In genomic region chr20:61663521-61664425, GRCh38 we compare ENCODE assay signal across 13 cellular contexts.
A peak's percentile ranks its signal among the peaks of the same experiment; 100 is the strongest.
DNase-seq lines count a peak whose midpoint lies in the region; TF ChIP-seq lines count a peak whose summit lies in the region.
"Had no signal": no experiment of that assay in that cellular context is flagged by ENCODE, and none has a peak within 500 bp of the region (broad histone marks: within the 10 kb centered on the region; RNA-seq: fewer than 3 reads in every experiment).

No MANE protein-coding gene starts in this region.

- no peak overlapping the region for H3K27ac Mint-ChIP-seq in chondrocyte (ENCODE audit: unreplicated experiment)
- H3K27ac Mint-ChIP-seq in MCF 10A (ENCODE audit: low read depth, unreplicated experiment) = no peak overlapping the region
- H3K27ac Mint-ChIP-seq: CD4-positive, alpha-beta memory T cell had no signal

- peaks cover 5% of the 10 kb centered on the region for H3K4me1 Mint-ChIP-seq in chondrocyte (ENCODE audit: low read depth)
- H3K4me1 Mint-ChIP-seq in MCF 10A (ENCODE audit: insufficient read depth, unreplicated experiment) = no peaks in the 10 kb centered on the region
- H3K4me1 Mint-ChIP-seq: CD4-positive, alpha-beta memory T cell had no signal

- H3K9ac ChIP-seq in BLaER1 (peak overlapping the region; percentile 56), neuronal stem cell (ENCODE audit: low read depth, low read length, poor library complexity) (no peak overlapping the region)
- H3K9ac ChIP-seq: GM23248 had no signal

- peak overlapping the region; percentile 79 for H3K18ac ChIP-seq in neuronal stem cell (ENCODE audit: low read length)

- H3K27me3 Mint-ChIP-seq in chondrocyte (ENCODE audit: low read depth) (no peaks in the 10 kb centered on the region), MCF 10A (ENCODE audit: insufficient read depth, unreplicated experiment) (no peaks in the 10 kb centered on the region)
- H3K27me3 Mint-ChIP-seq: CD4-positive, alpha-beta memory T cell had no signal

- no peak overlapping the region for H2BK12ac ChIP-seq in neuronal stem cell (ENCODE audit: low read length)

- H3K27me3 ChIP-seq in BLaER1 (no peaks in the 10 kb centered on the region), neuronal stem cell (ENCODE audit: control insufficient read depth in 3 of 3, insufficient read depth in 3 of 3, low read depth in 1 of 3, low read length in 3 of 3) (no peaks in the 10 kb centered on the region)

- no peak overlapping the region for H2BK120ac ChIP-seq in neuronal stem cell (ENCODE audit: low read depth, low read length)

- WGBS in neuronal stem cell (ENCODE audit: extremely low coverage in 2 of 2, insufficient read length in 2 of 2, insufficient replicate concordance in 1 of 2), 2 donors = no CpG with 5 or more reads among the region's 30 CpGs

- no peak overlapping the region for H2AFZ ChIP-seq in neuronal stem cell (ENCODE audit: low read length)
- H2AFZ ChIP-seq: GM23248 had no signal

- H3K9me3 Mint-ChIP-seq in chondrocyte (ENCODE audit: low read depth) (no peaks in the 10 kb centered on the region), MCF 10A (ENCODE audit: unreplicated experiment) (no peaks in the 10 kb centered on the region)
- H3K9me3 Mint-ChIP-seq: CD4-positive, alpha-beta memory T cell had no signal

- H3K4me1 ChIP-seq in BLaER1 (peaks cover 99% of the 10 kb centered on the region), HEK293 (ENCODE audit: control insufficient read depth, insufficient read depth, low read length) (no peaks in the 10 kb centered on the region), neuronal stem cell (ENCODE audit: control insufficient read depth in 2 of 2, insufficient read depth in 1 of 2, low read depth in 1 of 2, low read length in 2 of 2) (peaks cover 13 to 15% of the 10 kb centered on the region in 2 donors)

- H3K36me3 ChIP-seq in BLaER1 (no peaks in the 10 kb centered on the region), HEK293 (ENCODE audit: control insufficient read depth in 2 of 2, insufficient read depth in 1 of 2, low read length in 2 of 2) (no peaks in the 10 kb centered on the region), neuronal stem cell (replicated peaks in 1 of 2; ENCODE audit: control insufficient read depth in 2 of 2, insufficient read depth in 2 of 2, low read length in 2 of 2) (no peaks in the 10 kb centered on the region)

- H3K4me2 ChIP-seq in BLaER1 = peak overlapping the region; percentile 86
- H3K4me2 ChIP-seq in neuronal stem cell (ENCODE audit: insufficient read depth, low read length, poor library complexity, severe bottlenecking) = no peak overlapping the region

- H4K91ac ChIP-seq in neuronal stem cell (ENCODE audit: low read depth, low read length, poor library complexity) = peak overlapping the region; percentile 30

- BruUV-seq in MCF 10A (replicated peaks; lab: Mats Ljungman, UMichigan) = no TSS peak

- H2BK5ac ChIP-seq in neuronal stem cell (ENCODE audit: low read length) = no peak overlapping the region

- H2AK5ac ChIP-seq in neuronal stem cell (ENCODE audit: low read depth, low read length) = peak overlapping the region; percentile 59

- H2BK15ac ChIP-seq in neuronal stem cell (ENCODE audit: low read length) = peak overlapping the region; percentile 80

- H3K14ac ChIP-seq in neuronal stem cell (ENCODE audit: low read length) = peak overlapping the region; percentile 86

- CTCF ChIA-PET in HEK293 (lab: Yijun Ruan, JAX) (no interaction called here), MCF 10A (lab: Yijun Ruan, JAX) (interaction anchor here (0.5 to 0.7 kb wide), 2 partner anchors 35 to 36 kb away, joined by 3 to 5 read pairs; no protein-coding TSS in a partner anchor)

- H3K27ac ChIP-seq in BLaER1 = peak overlapping the region; percentile 55
- no peak overlapping the region for H3K27ac ChIP-seq in HEK293 (ENCODE audit: extremely low read depth, low read depth, low read length)
- no peak overlapping the region for H3K27ac ChIP-seq in neuronal stem cell (replicated peaks; ENCODE audit: low read length)
- H3K27ac ChIP-seq in substantia nigra (ENCODE audit: low read depth, low read length, poor library complexity, severe bottlenecking) = no peak overlapping the region
- H3K27ac ChIP-seq: C4-2B, GM23248 had no signal

- intact Hi-C loops in MCF 10A (cut with micrococcal nuclease) = loop anchor here (5.0 kb wide), 1 partner anchor 476 kb away; no protein-coding TSS in a partner anchor

- H3K36me3 Mint-ChIP-seq in chondrocyte (ENCODE audit: low read depth) (no peaks in the 10 kb centered on the region), MCF 10A (ENCODE audit: insufficient read depth, unreplicated experiment) (no peaks in the 10 kb centered on the region)
- H3K36me3 Mint-ChIP-seq: CD4-positive, alpha-beta memory T cell had no signal

- H4K8ac ChIP-seq in neuronal stem cell (ENCODE audit: low read depth, low read length) = no peak overlapping the region

- H3K9me3 ChIP-seq in BLaER1 = no peaks in the 10 kb centered on the region
- H3K9me3 ChIP-seq in HEK293 (ENCODE audit: control insufficient read depth, insufficient read depth, low read depth, low read length) = no peaks in the 10 kb centered on the region
- H3K9me3 ChIP-seq in neuronal stem cell (replicated peaks in 1 of 2; ENCODE audit: control insufficient read depth in 2 of 2, insufficient read depth in 1 of 2, low read depth in 1 of 2, low read length in 2 of 2) = peaks cover 0 to 3% of the 10 kb centered on the region in 2 donors

- no peaks in the 10 kb centered on the region for H4K20me1 ChIP-seq in BLaER1

- no peak for TF ChIP-seq CTCF in HEK293 (tag by site-specific recombination; IDR thresholded peaks at IDR 0.05)
- no peak for TF ChIP-seq CTCF in chondrocyte (IDR thresholded peaks at IDR 0.05)
- TF ChIP-seq CTCF in MCF 10A (IDR thresholded peaks at IDR 0.05; ENCODE audit: unreplicated experiment) = no peak

- DNase-seq in chondrocyte (ENCODE audit: low spot score) (peak; percentile 90), neuronal stem cell (ENCODE audit: low spot score) (no peak), NCI-H2107 (lab: John Stamatoyannopoulos, UW) (no peak), MCF 10A (ENCODE audit: unreplicated experiment) (no peak), substantia nigra (lab: John Stamatoyannopoulos, UW) (no peak)
- DNase-seq: ACHN; CD4-positive, alpha-beta memory T cell; DMS79 treated with DMSO at 0.1 percent for 48 hours; EL had no signal

- H3K4me3 Mint-ChIP-seq in chondrocyte (ENCODE audit: unreplicated experiment) (no peak overlapping the region), MCF 10A (ENCODE audit: unreplicated experiment) (no peak overlapping the region)
- H3K4me3 Mint-ChIP-seq: CD4-positive, alpha-beta memory T cell had no signal

- H3K4me3 ChIP-seq in BLaER1 (no peak overlapping the region), HEK293 (ENCODE audit: low read depth, low read length) (no peak overlapping the region), neuronal stem cell (ENCODE audit: low read length in 2 of 2) (no peak overlapping the region)
- H3K4me3 ChIP-seq: GM23248 had no signal

- no peak overlapping the region for H3K4ac ChIP-seq in neuronal stem cell (ENCODE audit: low read length)

- H3K23ac ChIP-seq in neuronal stem cell (ENCODE audit: low read depth, low read length, poor library complexity) = peak overlapping the region; percentile 18

- POLR2A ChIA-PET in HEK293 (lab: Yijun Ruan, JAX) = no interaction called here
- POLR2A ChIA-PET in MCF 10A (lab: Yijun Ruan, JAX) = no interaction called here

- H3K79me1 ChIP-seq in neuronal stem cell (ENCODE audit: low read depth, low read length) = no peaks in the 10 kb centered on the region

TF ChIP-seq in HEK293, 187 proteins besides CTCF, POLR2A, EP300 and RAD21 (continues in another document):
- TF ChIP-seq ZNF768 (tag by site-specific recombination; IDR thresholded peaks at IDR 0.05) = no peak
- 0 out of 2 replicates have a peak, but pooled peaks have one; percentile 4 for TF ChIP-seq EGR2 (tag by site-specific recombination; IDR thresholded peaks at IDR 0.05; ENCODE audit: low read depth)
- TF ChIP-seq ZNF366 (tag by site-specific recombination; conservative IDR thresholded peaks at IDR 0.05) = no peak
- no peak for TF ChIP-seq BCL11A (tag by site-specific recombination; IDR thresholded peaks at IDR 0.05; ENCODE audit: low read depth)
- no peak for TF ChIP-seq ZEB2 (tag by site-specific recombination; IDR thresholded peaks at IDR 0.05)
- TF ChIP-seq SETDB1 (IDR thresholded peaks at IDR 0.05; ENCODE audit: insufficient read length, low read length) = no peak
- TF ChIP-seq ZNF600 (tag by site-specific recombination; IDR thresholded peaks at IDR 0.05) = no peak
- TF ChIP-seq, protein P1, sequence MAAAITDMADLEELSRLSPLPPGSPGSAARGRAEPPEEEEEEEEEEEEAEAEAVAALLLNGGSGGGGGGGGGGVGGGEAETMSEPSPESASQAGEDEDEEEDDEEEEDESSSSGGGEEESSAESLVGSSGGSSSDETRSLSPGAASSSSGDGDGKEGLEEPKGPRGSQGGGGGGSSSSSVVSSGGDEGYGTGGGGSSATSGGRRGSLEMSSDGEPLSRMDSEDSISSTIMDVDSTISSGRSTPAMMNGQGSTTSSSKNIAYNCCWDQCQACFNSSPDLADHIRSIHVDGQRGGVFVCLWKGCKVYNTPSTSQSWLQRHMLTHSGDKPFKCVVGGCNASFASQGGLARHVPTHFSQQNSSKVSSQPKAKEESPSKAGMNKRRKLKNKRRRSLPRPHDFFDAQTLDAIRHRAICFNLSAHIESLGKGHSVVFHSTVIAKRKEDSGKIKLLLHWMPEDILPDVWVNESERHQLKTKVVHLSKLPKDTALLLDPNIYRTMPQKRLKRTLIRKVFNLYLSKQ (tag by site-specific recombination; IDR thresholded peaks at IDR 0.05; ENCODE audit: borderline replicate concordance) = no peak
- 0 out of 2 replicates have a peak, but pooled peaks have one; percentile 6 for TF ChIP-seq ZFHX2 (tag by site-specific recombination; conservative IDR thresholded peaks at IDR 0.05)
- TF ChIP-seq, protein P2, sequence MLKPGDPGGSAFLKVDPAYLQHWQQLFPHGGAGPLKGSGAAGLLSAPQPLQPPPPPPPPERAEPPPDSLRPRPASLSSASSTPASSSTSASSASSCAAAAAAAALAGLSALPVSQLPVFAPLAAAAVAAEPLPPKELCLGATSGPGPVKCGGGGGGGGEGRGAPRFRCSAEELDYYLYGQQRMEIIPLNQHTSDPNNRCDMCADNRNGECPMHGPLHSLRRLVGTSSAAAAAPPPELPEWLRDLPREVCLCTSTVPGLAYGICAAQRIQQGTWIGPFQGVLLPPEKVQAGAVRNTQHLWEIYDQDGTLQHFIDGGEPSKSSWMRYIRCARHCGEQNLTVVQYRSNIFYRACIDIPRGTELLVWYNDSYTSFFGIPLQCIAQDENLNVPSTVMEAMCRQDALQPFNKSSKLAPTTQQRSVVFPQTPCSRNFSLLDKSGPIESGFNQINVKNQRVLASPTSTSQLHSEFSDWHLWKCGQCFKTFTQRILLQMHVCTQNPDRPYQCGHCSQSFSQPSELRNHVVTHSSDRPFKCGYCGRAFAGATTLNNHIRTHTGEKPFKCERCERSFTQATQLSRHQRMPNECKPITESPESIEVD (tag by site-specific recombination; IDR thresholded peaks at IDR 0.05) = no peak
